Comparison of ENCODE assay signal across 19 cellular contexts in the genomic region with DNA sequence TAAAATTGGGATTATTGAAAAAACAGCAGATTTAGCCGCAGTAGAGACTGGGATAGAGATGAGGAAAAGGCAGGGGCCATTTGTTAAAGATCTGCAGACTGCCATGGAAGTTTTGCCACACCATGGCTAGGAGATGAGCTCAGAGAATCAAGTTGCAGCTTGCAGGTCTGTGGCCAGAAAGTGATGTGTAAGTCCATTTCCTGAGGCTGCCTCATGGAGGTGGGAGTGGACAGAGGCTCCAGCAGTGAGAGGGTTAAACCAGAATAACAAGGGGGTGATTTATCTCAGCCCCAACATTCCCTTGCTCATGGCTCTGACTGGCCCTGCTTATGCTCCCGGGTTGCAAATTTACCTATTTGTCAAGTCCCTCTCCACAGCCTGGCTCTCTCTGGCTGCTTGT.
DNase-seq lines count a peak whose midpoint lies in the region; ATAC-seq and TF ChIP-seq lines count a peak whose summit lies in the region.
"Had no signal": no experiment of that assay in that cellular context is flagged by ENCODE, and none has a peak within 500 bp of the region (broad histone marks: within the 10 kb centered on the region; RNA-seq: fewer than 3 reads in every experiment).

No MANE protein-coding gene starts in this region.

- 42% methylated on average over 2 of the region's 2 CpGs for WGBS in mammary epithelial cell (ENCODE audit: low coverage, missing lambda C conversion rate)

- H3K4me2 ChIP-seq in mammary epithelial cell (ENCODE audit: insufficient read depth, low read depth, low read length) = peak overlapping the region; percentile 40
- H3K4me2 ChIP-seq in neural cell (ENCODE audit: low read length) = no peak overlapping the region

- ATAC-seq in HG02884 (IDR thresholded peaks at IDR 0.05; ENCODE audit: unreplicated experiment) (no peak), GM21528 (IDR thresholded peaks at IDR 0.05; ENCODE audit: low FRiP score, unreplicated experiment) (no peak)
- ATAC-seq: Right ventricle myocardium inferior had no signal

- H4K20me1 ChIP-seq in mammary epithelial cell (ENCODE audit: insufficient read depth, low read length) (no peaks in the 10 kb centered on the region), neural cell (ENCODE audit: insufficient read depth) (no peaks in the 10 kb centered on the region)
- H4K20me1 ChIP-seq: BLaER1 treated with 17β-estradiol and CSF1 and Interleukin-3, amounts not matched to agents 10 nM and 100 nM had no signal

- H3K4me1 ChIP-seq in mammary epithelial cell (ENCODE audit: insufficient read depth, low read length) = peaks cover 26% of the 10 kb centered on the region

- TF ChIP-seq CTCF in mammary epithelial cell (conservative IDR thresholded peaks at IDR 0.05 in 1 of 2, IDR thresholded peaks at IDR 0.05 in 1 of 2; ENCODE audit: extremely low read depth in 1 of 2, insufficient read depth in 1 of 2, low read depth in 1 of 2, low read length in 2 of 2) (no peak), neural cell (IDR thresholded peaks at IDR 0.05; ENCODE audit: poor library complexity, severe bottlenecking) (no peak)

- DNase-seq in DMS79 treated with DMSO at 0.1 percent for 48 hours (lab: John Stamatoyannopoulos, UW) (peak; percentile 2), DMS79 (lab: John Stamatoyannopoulos, UW) (no peak), MG63 (peak; percentile 74), mammary epithelial cell (peak; percentile 93)
- no peak for DNase-seq in stimulated activated CD4-positive, alpha-beta T cell treated with anti-CD3 and anti-CD28 coated beads, Interleukin-2, amount 100 ng/mL, for 48 hours
- DNase-seq: DMS 273 treated with DMSO at 0.1 percent for 48 hours; EL; HFFc6; NCI-H1436 treated with DMSO at 0.1 percent for 48 hours; NCI-H2081 treated with DMSO at 0.1 percent for 48 hours; NCI-H345; NCI-H69; NK-92 treated with Interleukin-12 subunit alpha and Interleukin-12 subunit beta, amount 100 ng/mL, for 24 hours had no signal

- H2AFZ ChIP-seq in mammary epithelial cell (ENCODE audit: low read depth, low read length) (peak overlapping the region; percentile 45), neural cell (ENCODE audit: low read depth, low read length) (no peak overlapping the region)

- intact Hi-C loops in mammary epithelial cell (cut with micrococcal nuclease) = loop anchor here (2.0 kb wide), 1 partner anchor 34 kb away; no protein-coding TSS in a partner anchor

- no peak for TF ChIP-seq EP300 in neural cell (conservative IDR thresholded peaks at IDR 0.05; ENCODE audit: poor library complexity, severe bottlenecking)

- in situ Hi-C loops in mammary epithelial cell (cut with MboI; ENCODE audit: low sequenced_read_pairs in 2 of 2) = no loop called here

- no peak overlapping the region for H3K9ac ChIP-seq in mammary epithelial cell (ENCODE audit: insufficient read depth, low read length)
- no peak overlapping the region for H3K9ac ChIP-seq in neural cell (ENCODE audit: low read length)
- H3K9ac ChIP-seq: BLaER1 treated with 17β-estradiol and CSF1 and Interleukin-3, amounts not matched to agents 10 nM and 100 nM had no signal

- H3K9me2 ChIP-seq in neural cell (ENCODE audit: insufficient read depth, low read length) = no peaks in the 10 kb centered on the region

- H3K9me3 ChIP-seq in MG63 (no peaks in the 10 kb centered on the region), mammary epithelial cell (replicated peaks; ENCODE audit: insufficient read depth, low read length) (no peaks in the 10 kb centered on the region), neural cell (ENCODE audit: low read length) (no peaks in the 10 kb centered on the region)
- H3K9me3 ChIP-seq: BLaER1 treated with 17β-estradiol and CSF1 and Interleukin-3, amounts not matched to agents 10 nM and 100 nM had no signal

- H3K27ac ChIP-seq in mammary epithelial cell (ENCODE audit: insufficient read depth, low read depth, low read length) (no peak overlapping the region), neural cell (ENCODE audit: low read length) (peak overlapping the region; percentile 29)
- H3K27ac ChIP-seq: 22Rv1; BLaER1 treated with 17β-estradiol and CSF1 and Interleukin-3, amounts not matched to agents 10 nM and 100 nM had no signal

- no peaks in the 10 kb centered on the region for H3K36me3 ChIP-seq in MG63
- no peaks in the 10 kb centered on the region for H3K36me3 ChIP-seq in mammary epithelial cell (ENCODE audit: insufficient read depth, low read length)
- H3K36me3 ChIP-seq in neural cell (ENCODE audit: insufficient read depth, low read length) = no peaks in the 10 kb centered on the region
- H3K36me3 ChIP-seq: BLaER1 treated with 17β-estradiol and CSF1 and Interleukin-3, amounts not matched to agents 10 nM and 100 nM had no signal

- TF ChIP-seq RAD21 in neural cell (conservative IDR thresholded peaks at IDR 0.05) = no peak

- no peak overlapping the region for H3K4me3 ChIP-seq in MG63
- H3K4me3 ChIP-seq in mammary epithelial cell (replicated peaks in 1 of 3; ENCODE audit: insufficient read depth in 1 of 3, low read depth in 2 of 3, low read length in 3 of 3) = no peak overlapping the region
- peak overlapping the region; percentile 22 for H3K4me3 ChIP-seq in neural cell (ENCODE audit: low read length)
- H3K4me3 ChIP-seq: BLaER1 treated with 17β-estradiol and CSF1 and Interleukin-3, amounts not matched to agents 10 nM and 100 nM had no signal

- BruUV-seq in mammary epithelial cell (replicated peaks; lab: Mats Ljungman, UMichigan) = no TSS peak

- dilution Hi-C loops in mammary epithelial cell (cut with HindIII; ENCODE audit: low sequenced_read_pairs) = no loop called here

- H3K27me3 ChIP-seq in MG63 (no peaks in the 10 kb centered on the region), mammary epithelial cell (ENCODE audit: insufficient read depth, low read length) (no peaks in the 10 kb centered on the region), neural cell (ENCODE audit: insufficient read depth, low read depth, low read length) (no peaks in the 10 kb centered on the region)
- H3K27me3 ChIP-seq: BLaER1 treated with 17β-estradiol and CSF1 and Interleukin-3, amounts not matched to agents 10 nM and 100 nM had no signal

- H3F3A ChIP-seq in neural cell (ENCODE audit: insufficient read depth, low read length, poor library complexity, severe bottlenecking) = no peaks in the 10 kb centered on the region

- CTCF ChIA-PET in mammary epithelial cell (lab: Charles Lee; ENCODE audit: low non-redundant PET) = interaction anchor here (0.6 kb wide), 1 partner anchor 323 kb away, joined by 3 read pairs; no protein-coding TSS in a partner anchor

- H3K79me2 ChIP-seq in mammary epithelial cell (ENCODE audit: insufficient read depth, low read length) = no peaks in the 10 kb centered on the region
- H3K79me2 ChIP-seq in neural cell (replicated peaks; ENCODE audit: insufficient read depth, low read length) = no peaks in the 10 kb centered on the region

TF ChIP-seq in neural cell, 6 proteins besides CTCF, POLR2A, EP300 and RAD21:
- TF ChIP-seq EZH2 (IDR thresholded peaks at IDR 0.05; ENCODE audit: borderline replicate concordance, insufficient read depth, low read length, poor library complexity, severe bottlenecking) = no peak
- TF ChIP-seq MXI1 (conservative IDR thresholded peaks at IDR 0.05; ENCODE audit: poor library complexity, severe bottlenecking) = no peak
- no peak for TF ChIP-seq SMC3 (conservative IDR thresholded peaks at IDR 0.05; ENCODE audit: poor library complexity)
TF ChIP-seq in neural cell: peak in this region for 0.

Comparison
In these comparisons a context has a peak if more than half of its experiments do, and no peak if none do; other contexts are left out.
1. DNase-seq: peak in DMS79 treated with DMSO at 0.1 percent for 48 hours (single experiment), MG63 (single experiment) and mammary epithelial cell (single experiment); none in DMS79 (single experiment) and stimulated activated CD4-positive, alpha-beta T cell treated with anti-CD3 and anti-CD28 coated beads, Interleukin-2, amount 100 ng/mL, for 48 hours (0 of 2).